ENCODE assay signal across 10 cellular contexts in the genomic region with DNA sequence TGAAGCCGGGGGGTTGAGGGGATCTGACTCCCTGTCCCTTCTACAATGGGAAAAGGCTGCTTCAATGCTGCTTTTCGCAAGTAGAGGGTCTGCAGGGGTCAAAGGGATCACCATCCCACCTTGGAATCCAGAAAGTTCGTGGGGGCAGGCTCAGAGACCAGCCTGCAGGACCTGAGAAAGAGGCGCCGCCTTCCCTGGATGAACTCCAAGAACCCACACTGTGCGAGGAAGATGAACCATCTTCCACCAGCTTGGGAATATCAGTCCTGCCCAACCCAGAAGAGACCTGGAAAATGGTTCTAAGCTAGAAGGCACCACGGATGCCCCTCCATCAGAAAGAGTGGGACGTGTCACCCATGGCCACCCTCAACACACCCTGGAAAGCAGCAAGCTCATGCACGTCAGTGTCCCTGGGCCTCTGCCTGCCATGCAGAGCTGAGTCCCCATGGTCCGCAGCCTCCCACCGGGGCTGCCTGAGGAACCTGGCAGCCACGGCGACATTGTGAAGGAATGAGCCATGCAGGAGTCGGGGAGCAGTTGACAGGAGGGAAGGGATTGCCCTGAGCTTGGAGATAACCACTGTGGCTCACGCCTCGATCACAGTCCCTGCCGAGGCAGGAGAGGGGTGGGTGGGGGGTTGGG. TPM values are rescaled to one million over a fixed set of nuclear protein-coding genes. Genes with fewer than 3 reads are reported as not detected.
DNase-seq lines count a peak whose midpoint lies in the region; ATAC-seq and TF ChIP-seq lines count a peak whose summit lies in the region.
"Had no signal": no experiment of that assay in that cellular context is flagged by ENCODE, and none has a peak within 500 bp of the region (broad histone marks: within the 10 kb centered on the region; RNA-seq: fewer than 3 reads in every experiment).

No MANE protein-coding gene starts in this region.

- peaks cover 35% of the 10 kb centered on the region in 2 donors for H3K4me1 Mint-ChIP-seq in natural killer cell treated with Interleukin-12 subunit alpha and Interleukin-12 subunit beta and Interleukin-15 and Interleukin-18, amount 100 ng/mL, for 72 hours (ENCODE audit: low read depth in 2 of 2)

- peak overlapping the region; percentile 72 for H3K4me3 ChIP-seq in Loucy (ENCODE audit: low read length, poor library complexity, severe bottlenecking)

- H3K27ac ChIP-seq in 22Rv1 (peak overlapping the region; percentile 60), cingulate gyrus (ENCODE audit: low read depth, low read length) (peak overlapping the region; percentile 76)
- H3K27ac ChIP-seq: brain microvascular endothelial cell had no signal

- no peaks in the 10 kb centered on the region for H3K9me3 Mint-ChIP-seq in natural killer cell treated with Interleukin-12 subunit alpha and Interleukin-12 subunit beta and Interleukin-15 and Interleukin-18, amount 100 ng/mL, for 72 hours

- H3K79me2 ChIP-seq in Loucy (ENCODE audit: insufficient read depth, low read length) = peaks cover 7% of the 10 kb centered on the region; the same call in 1 of the 2 replicates

- peak overlapping the region; percentile 92 for H3K4me2 ChIP-seq in Loucy (ENCODE audit: low read depth, low read length, poor library complexity, severe bottlenecking)

- peak overlapping the region; percentile 80 for H3K4me3 Mint-ChIP-seq in natural killer cell treated with Interleukin-12 subunit alpha and Interleukin-12 subunit beta and Interleukin-15 and Interleukin-18, amount 100 ng/mL, for 72 hours

- no peak for ATAC-seq in natural killer cell treated with Interleukin-12 subunit alpha and Interleukin-12 subunit beta and Interleukin-15 and Interleukin-18, amount 100 ng/mL, for 72 hours

- TF ChIP-seq CTCF in 22Rv1 (IDR thresholded peaks at IDR 0.05) (no peak), Loucy (conservative IDR thresholded peaks at IDR 0.05; ENCODE audit: low read length) (no peak)

- peaks cover 6% of the 10 kb centered on the region; the same call in 1 of the 2 replicates for H3F3A ChIP-seq in Loucy (ENCODE audit: low read depth)

- no peak overlapping the region for H2AFZ ChIP-seq in Loucy (ENCODE audit: low read length)

- H3K9ac ChIP-seq in Loucy (ENCODE audit: low read depth, low read length, poor library complexity, severe bottlenecking) = peak overlapping the region; percentile 92

- no peaks in the 10 kb centered on the region for H3K27me3 Mint-ChIP-seq in natural killer cell treated with Interleukin-12 subunit alpha and Interleukin-12 subunit beta and Interleukin-15 and Interleukin-18, amount 100 ng/mL, for 72 hours

- peak overlapping the region; percentile 91 to 97 for H3K27ac Mint-ChIP-seq in natural killer cell treated with Interleukin-12 subunit alpha and Interleukin-12 subunit beta and Interleukin-15 and Interleukin-18, amount 100 ng/mL, for 72 hours

- no peaks in the 10 kb centered on the region for H3K36me3 Mint-ChIP-seq in natural killer cell treated with Interleukin-12 subunit alpha and Interleukin-12 subunit beta and Interleukin-15 and Interleukin-18, amount 100 ng/mL, for 72 hours

- H4K20me1 ChIP-seq in Loucy (ENCODE audit: insufficient read depth, low read length, poor library complexity, severe bottlenecking) = no peaks in the 10 kb centered on the region

- no peaks in the 10 kb centered on the region for H3K27me3 ChIP-seq in Loucy (ENCODE audit: insufficient read depth, low read length, poor library complexity, severe bottlenecking)
- H3K27me3 ChIP-seq: brain microvascular endothelial cell had no signal

- peaks cover 44% of the 10 kb centered on the region for H3K4me1 ChIP-seq in Loucy (ENCODE audit: insufficient read depth, low read length, poor library complexity, severe bottlenecking)

- H3K9me2 ChIP-seq in Loucy (replicated peaks; ENCODE audit: low read depth, low read length) = no peaks in the 10 kb centered on the region

- DNase-seq in natural killer cell treated with Interleukin-12 subunit alpha and Interleukin-12 subunit beta and Interleukin-15 and Interleukin-18, amount 100 ng/mL, for 72 hours (ENCODE audit: low spot score) = no peak
- no peak for DNase-seq in dermis blood vessel endothelial cell
- DNase-seq in COR-L47 (lab: John Stamatoyannopoulos, UW) = no peak
- no peak for DNase-seq in 8988T
- no peak for DNase-seq in NCI-H1417 (lab: John Stamatoyannopoulos, UW)

- no peaks in the 10 kb centered on the region for H3K9me3 ChIP-seq in Loucy (ENCODE audit: insufficient read depth, low read depth, low read length)

- no peaks in the 10 kb centered on the region for H3K36me3 ChIP-seq in Loucy (ENCODE audit: insufficient read depth, low read length)
- H3K36me3 ChIP-seq: brain microvascular endothelial cell had no signal

RNA-seq across cellular contexts. Expression of a gene that starts 14.6 kb away (rescaled TPM):
- 10 to 100 TPM; 17.5 to 33.4 TPM for total RNA-seq in natural killer cell treated with Interleukin-12 subunit alpha and Interleukin-12 subunit beta and Interleukin-15 and Interleukin-18, amount 100 ng/mL, for 72 hours
- 55.6 and 65.0 TPM in 2 replicates for total RNA-seq in dermis blood vessel endothelial cell

RNA-seq across cellular contexts. Expression of a gene that starts 21.2 kb away (rescaled TPM):
- total RNA-seq in natural killer cell treated with Interleukin-12 subunit alpha and Interleukin-12 subunit beta and Interleukin-15 and Interleukin-18, amount 100 ng/mL, for 72 hours = 10 to 100 TPM; 35.8 to 54.3 TPM
- 105 and 267 TPM in 2 replicates for total RNA-seq in dermis blood vessel endothelial cell

RNA-seq across cellular contexts. Expression of a gene that starts 21.4 kb away (rescaled TPM):
- total RNA-seq in natural killer cell treated with Interleukin-12 subunit alpha and Interleukin-12 subunit beta and Interleukin-15 and Interleukin-18, amount 100 ng/mL, for 72 hours = 10 to 100 TPM; 26.5 to 37.8 TPM
- total RNA-seq in dermis blood vessel endothelial cell = 7.8 and 10.4 TPM in 2 replicates

RNA-seq across cellular contexts. Expression of a gene that starts 28.9 kb away (rescaled TPM):
- not detected for total RNA-seq in natural killer cell treated with Interleukin-12 subunit alpha and Interleukin-12 subunit beta and Interleukin-15 and Interleukin-18, amount 100 ng/mL, for 72 hours
- not detected in 2 replicates for total RNA-seq in dermis blood vessel endothelial cell
- total RNA-seq: T-helper 2 cell treated with Interferon-gamma antibody and Interleukin-4, amounts not matched to agents 100 ng/mL and 5 ng/mL, for 36 hours had no signal

RNA-seq across cellular contexts. Expression of a gene that starts 30.4 kb away (rescaled TPM):
- 10 to 100 TPM in 1 of 2 donors, 1 to 10 TPM in 1; 9.4 to 11.3 TPM for total RNA-seq in natural killer cell treated with Interleukin-12 subunit alpha and Interleukin-12 subunit beta and Interleukin-15 and Interleukin-18, amount 100 ng/mL, for 72 hours
- total RNA-seq in dermis blood vessel endothelial cell = 8.7 and 14.1 TPM in 2 replicates
